Comparison of ENCODE assay signal across 8 cellular contexts in the genomic region with DNA sequence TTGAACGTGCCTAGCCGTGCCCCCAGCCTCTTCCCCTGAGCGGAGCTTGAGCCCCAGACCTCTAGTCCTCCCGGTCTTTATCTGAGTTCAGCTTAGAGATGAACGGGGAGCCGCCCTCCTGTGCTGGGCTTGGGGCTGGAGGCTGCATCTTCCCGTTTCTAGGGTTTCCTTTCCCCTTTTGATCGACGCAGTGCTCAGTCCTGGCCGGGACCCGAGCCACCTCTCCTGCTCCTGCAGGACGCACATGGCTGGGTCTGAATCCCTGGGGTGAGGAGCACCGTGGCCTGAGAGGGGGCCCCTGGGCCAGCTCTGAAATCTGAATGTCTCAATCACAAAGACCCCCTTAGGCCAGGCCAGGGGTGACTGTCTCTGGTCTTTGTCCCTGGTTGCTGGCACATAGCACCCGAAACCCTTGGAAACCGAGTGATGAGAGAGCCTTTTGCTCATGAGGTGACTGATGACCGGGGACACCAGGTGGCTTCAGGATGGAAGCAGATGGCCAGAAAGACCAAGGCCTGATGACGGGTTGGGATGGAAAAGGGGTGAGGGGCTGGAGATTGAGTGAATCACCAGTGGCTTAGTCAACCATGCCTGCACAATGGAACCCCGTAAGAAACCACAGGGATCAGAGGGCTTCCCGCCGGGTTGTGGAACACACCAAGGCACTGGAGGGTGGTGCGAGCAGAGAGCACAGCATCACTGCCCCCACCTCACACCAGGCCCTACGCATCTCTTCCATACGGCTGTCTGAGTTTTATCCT. TPM values are rescaled to one million over a fixed set of nuclear protein-coding genes. Genes with fewer than 3 reads are reported as not detected.
DNase-seq lines count a peak whose midpoint lies in the region; ATAC-seq and TF ChIP-seq lines count a peak whose summit lies in the region.

No MANE protein-coding gene starts in this region.

- H3K9ac ChIP-seq in SU-DHL-6 (ENCODE audit: low read length), result peak overlapping the region; percentile 71

- H3K9me3 ChIP-seq in SU-DHL-6 (ENCODE audit: insufficient read depth, low read length) (no peaks in the 10 kb centered on the region), ectodermal cell (ENCODE audit: control insufficient read depth, low read length) (no peaks in the 10 kb centered on the region)

- 26 to 31% methylated on average over 23 of the region's 23 CpGs for WGBS in ectodermal cell, 2 experiments

- H3K4me1 ChIP-seq in ectodermal cell (ENCODE audit: control insufficient read depth, insufficient read depth, low read length), result peaks cover 15% of the 10 kb centered on the region

- H3K4me3 ChIP-seq in HL-60 (replicated peaks; ENCODE audit: insufficient read depth, low read length), result peak overlapping the region; percentile 92
- H3K4me3 ChIP-seq in SU-DHL-6 (ENCODE audit: insufficient read depth, low read length, poor library complexity, severe bottlenecking), result peak overlapping the region; percentile 68
- H3K4me3 ChIP-seq in ectodermal cell (ENCODE audit: insufficient read depth, low read depth, low read length), result peak overlapping the region; percentile 79

- H3K27ac ChIP-seq in HL-60 (replicated peaks), result peak overlapping the region; percentile 52
- H3K27ac ChIP-seq in SU-DHL-6 (ENCODE audit: low read depth, low read length), result no peak overlapping the region
- H3K27ac ChIP-seq in ectodermal cell (ENCODE audit: insufficient read depth, low read depth, low read length, poor library complexity, severe bottlenecking), result peak overlapping the region; percentile 82

- TF ChIP-seq CTCF in HL-60 (IDR thresholded peaks at IDR 0.05; ENCODE audit: insufficient read depth, low read length), result no peak
- TF ChIP-seq CTCF in SU-DHL-6 (IDR thresholded peaks at IDR 0.05; ENCODE audit: insufficient read depth, low read length, poor library complexity, severe bottlenecking), result no peak
- no peak for TF ChIP-seq CTCF in type B pancreatic cell (conservative IDR thresholded peaks at IDR 0.05)

- H3K4me3 Mint-ChIP-seq in activated CD4-positive, alpha-beta T cell treated with anti-CD3 and anti-CD28 coated beads for 36 hours, result peak overlapping the region; percentile 84
- H3K4me3 Mint-ChIP-seq in type B pancreatic cell, result peak overlapping the region; percentile 95

- H3K9me3 Mint-ChIP-seq in activated CD4-positive, alpha-beta T cell treated with anti-CD3 and anti-CD28 coated beads for 36 hours (ENCODE audit: low read depth), result no peaks in the 10 kb centered on the region
- no peaks in the 10 kb centered on the region for H3K9me3 Mint-ChIP-seq in type B pancreatic cell

- intact Hi-C loops in activated CD4-positive, alpha-beta T cell treated with anti-CD3 and anti-CD28 coated beads for 36 hours (cut with DNase I, micrococcal nuclease), result loop anchor here (1.0 to 10.0 kb wide), 14 partner anchors 20 to 889 kb away; partner anchors contain the start of genes EIF4A3 (in 2 of the 2), TBC1D16 (in 2 of the 2), CBX8 (in 1 of the 2) and CCDC40 (in 1 of the 2)

- H3K4me2 ChIP-seq in SU-DHL-6 (ENCODE audit: low read depth, low read length, poor library complexity, severe bottlenecking), result peak overlapping the region; percentile 59

- peak overlapping the region; percentile 68 for H3K27ac Mint-ChIP-seq in activated CD4-positive, alpha-beta T cell treated with anti-CD3 and anti-CD28 coated beads for 36 hours
- H3K27ac Mint-ChIP-seq in type B pancreatic cell, result peak overlapping the region; percentile 84

- H3K27me3 ChIP-seq in HL-60 (ENCODE audit: insufficient read depth, poor library complexity, severe bottlenecking) (peaks cover 13% of the 10 kb centered on the region), SU-DHL-6 (ENCODE audit: low read length) (no peaks in the 10 kb centered on the region), ectodermal cell (ENCODE audit: control insufficient read depth, insufficient read depth, low read length, poor library complexity, severe bottlenecking) (peaks cover 8% of the 10 kb centered on the region)

- DNase-seq in activated CD4-positive, alpha-beta T cell treated with anti-CD3 and anti-CD28 coated beads for 36 hours, result no peak
- no peak for DNase-seq in activated CD4-positive, alpha-beta T cell treated with anti-CD3 and anti-CD28 coated beads for 4 hours
- DNase-seq in HL-60 (ENCODE audit: low read depth in 1 of 2, low spot score in 1 of 2) (peak in 1 of 2 experiments; percentile 42), medulla oblongata (ENCODE audit: extremely low spot score) (peak; percentile 16), type B pancreatic cell (ENCODE audit: extremely low spot score, unreplicated experiment) (no peak), T1000 (lab: John Stamatoyannopoulos, UW) (no peak)

- peaks cover 26% of the 10 kb centered on the region for H3K4me1 Mint-ChIP-seq in activated CD4-positive, alpha-beta T cell treated with anti-CD3 and anti-CD28 coated beads for 36 hours
- H3K4me1 Mint-ChIP-seq in type B pancreatic cell (ENCODE audit: unreplicated experiment), result peaks cover 31% of the 10 kb centered on the region

- H4K20me1 ChIP-seq in SU-DHL-6 (ENCODE audit: low read depth, low read length), result no peaks in the 10 kb centered on the region

- H3K27me3 Mint-ChIP-seq in activated CD4-positive, alpha-beta T cell treated with anti-CD3 and anti-CD28 coated beads for 36 hours, result no peaks in the 10 kb centered on the region
- H3K27me3 Mint-ChIP-seq in type B pancreatic cell, result no peaks in the 10 kb centered on the region

- no peaks in the 10 kb centered on the region for H3K36me3 ChIP-seq in SU-DHL-6 (ENCODE audit: low read length)
- H3K36me3 ChIP-seq in ectodermal cell (ENCODE audit: control insufficient read depth, insufficient read depth, low read length), result no peaks in the 10 kb centered on the region

- no peaks in the 10 kb centered on the region for H3F3A ChIP-seq in SU-DHL-6 (ENCODE audit: insufficient read depth)

- CTCF ChIA-PET in activated CD4-positive, alpha-beta T cell treated with anti-CD3 and anti-CD28 coated beads for 36 hours (lab: Charles Lee), result interaction anchor here (0.6 to 2.2 kb wide), 29 partner anchors 8 to 836 kb away, joined by 3 to 7 read pairs (median 4); no protein-coding TSS in a partner anchor

- POLR2A ChIA-PET in activated CD4-positive, alpha-beta T cell treated with anti-CD3 and anti-CD28 coated beads for 36 hours (lab: Charles Lee), result interaction anchor here (1.0 to 1.4 kb wide), 2 partner anchors 42 to 44 kb away, joined by 4 to 6 read pairs; no protein-coding TSS in a partner anchor

- H3K79me2 ChIP-seq in SU-DHL-6 (ENCODE audit: insufficient read depth, low read length), result no peaks in the 10 kb centered on the region

- no peaks in the 10 kb centered on the region for H3K36me3 Mint-ChIP-seq in activated CD4-positive, alpha-beta T cell treated with anti-CD3 and anti-CD28 coated beads for 36 hours (ENCODE audit: low read depth)
- no peaks in the 10 kb centered on the region for H3K36me3 Mint-ChIP-seq in type B pancreatic cell

- H3K9me2 ChIP-seq in SU-DHL-6 (replicated peaks; ENCODE audit: insufficient read depth, low read length), result no peaks in the 10 kb centered on the region

- peak overlapping the region; percentile 87 for H2AFZ ChIP-seq in SU-DHL-6 (ENCODE audit: low read depth, low read length, severe bottlenecking)

- peak; percentile 17 for ATAC-seq in activated CD4-positive, alpha-beta T cell treated with anti-CD3 and anti-CD28 coated beads for 36 hours

RNA-seq across cellular contexts. Expression of gene GAA, which starts 0.7 kb away (rescaled TPM):
- total RNA-seq in activated CD4-positive, alpha-beta T cell treated with anti-CD3 and anti-CD28 coated beads for 36 hours, result 10 to 100 TPM; 28.4 to 32.8 TPM
- 98.5 TPM for polyA plus RNA-seq in ectodermal cell (2013, experiment 1 of 4)
- polyA plus RNA-seq in ectodermal cell (2013, experiment 2 of 4), result 100 TPM
- polyA plus RNA-seq in ectodermal cell (2013, experiment 3 of 4), result 91.4 TPM
- polyA plus RNA-seq in ectodermal cell (2013, experiment 4 of 4), result 95.0 TPM
- 37.7 and 40.7 TPM in 2 replicates for total RNA-seq in type B pancreatic cell (ENCODE audit: low replicate concordance)

RNA-seq across cellular contexts. Expression of gene EIF4A3, which starts 44.8 kb away (rescaled TPM):
- 100 to 1,000 TPM; 103 to 141 TPM for total RNA-seq in activated CD4-positive, alpha-beta T cell treated with anti-CD3 and anti-CD28 coated beads for 36 hours
- polyA plus RNA-seq in ectodermal cell (2013, experiment 1 of 4), result 148 TPM
- 156 TPM for polyA plus RNA-seq in ectodermal cell (2013, experiment 2 of 4)
- polyA plus RNA-seq in ectodermal cell (2013, experiment 3 of 4), result 133 TPM
- 137 TPM for polyA plus RNA-seq in ectodermal cell (2013, experiment 4 of 4)
- total RNA-seq in type B pancreatic cell (ENCODE audit: low replicate concordance), result 104 and 112 TPM in 2 replicates
